ENCODE assay signal across 11 cellular contexts in genomic region chr12:109760031-109760929, GRCh38. TPM values are rescaled to one million over a fixed set of nuclear protein-coding genes. Genes with fewer than 3 reads are reported as not detected.
A peak's percentile ranks its signal among the peaks of the same experiment; 100 is the strongest.
DNase-seq lines count a peak whose midpoint lies in the region; ATAC-seq and TF ChIP-seq lines count a peak whose summit lies in the region.
"Had no signal": no experiment of that assay in that cellular context is flagged by ENCODE, and none has a peak within 500 bp of the region (broad histone marks: within the 10 kb centered on the region; RNA-seq: fewer than 3 reads in every experiment).

No MANE protein-coding gene starts in this region.

- H2BK20ac ChIP-seq in H9 (ENCODE audit: low read depth, low read length, poor library complexity, severe bottlenecking), result no peak overlapping the region

- H3K4me1 ChIP-seq in H9 (ENCODE audit: insufficient read depth, low read length) (no peaks in the 10 kb centered on the region), parathyroid adenoma (peaks cover 4% of the 10 kb centered on the region)

- no peak overlapping the region for H2BK15ac ChIP-seq in H9 (ENCODE audit: low read depth, low read length)

- H3K4me2 ChIP-seq in H9 (ENCODE audit: insufficient read depth, insufficient read length, low read length), result no peak overlapping the region
- no peak overlapping the region for H3K4me2 ChIP-seq in parathyroid adenoma (ENCODE audit: low read length)

- no peak overlapping the region for H3K14ac ChIP-seq in H9 (ENCODE audit: insufficient read depth, low read length)

- H2BK5ac ChIP-seq in H9 (ENCODE audit: insufficient read length, low read length), result no peak overlapping the region

- H4K91ac ChIP-seq in H9 (ENCODE audit: insufficient read length, low read depth, low read length), result no peak overlapping the region

- H3K27ac ChIP-seq in H9 (ENCODE audit: insufficient read length, low read depth, low read length) (no peak overlapping the region), parathyroid adenoma (no peak overlapping the region)
- H3K27ac ChIP-seq: GM23248 had no signal

- DNase-seq in H9 (peak; percentile 30), NCI-H524 (lab: John Stamatoyannopoulos, UW) (peak; percentile 40 to 66), head of caudate nucleus (peak in 26 of 42 donors; percentile 1 to 74 (median 31)), SIG-M5 (lab: John Stamatoyannopoulos, UW) (no peak)
- no peak for DNase-seq in effector CD8-positive, alpha-beta T cell (lab: John Stamatoyannopoulos, UW)
- DNase-seq: activated CD4-positive, CD25-positive, alpha-beta regulatory T cell; EL; GM23248; OCI-M1 had no signal

- H3K4me3 Mint-ChIP-seq in H9, result no peak overlapping the region

- no peak overlapping the region for H3K56ac ChIP-seq in H9 (ENCODE audit: insufficient read length, low read depth, low read length)

- peaks cover 13 to 25% of the 10 kb centered on the region in 2 experiments for H3K4me1 Mint-ChIP-seq in H9

- no peak overlapping the region for H2BK120ac ChIP-seq in H9 (ENCODE audit: low read depth, low read length, poor library complexity, severe bottlenecking)

- no peak overlapping the region for H2AK5ac ChIP-seq in H9 (ENCODE audit: insufficient read length, low read length)

- no peaks in the 10 kb centered on the region for H4K20me1 ChIP-seq in H9 (ENCODE audit: control insufficient read depth, insufficient read depth, insufficient read length)

- H3K23me2 ChIP-seq in H9 (ENCODE audit: insufficient read length, low read depth, low read length, poor library complexity, severe bottlenecking), result no peaks in the 10 kb centered on the region

- no peak for ATAC-seq in HG02610 (IDR thresholded peaks at IDR 0.05; ENCODE audit: unreplicated experiment)

- no peaks in the 10 kb centered on the region; the same call in none of the 2 replicates for H3K27me3 Mint-ChIP-seq in H9 (ENCODE audit: low read depth)

- H2BK12ac ChIP-seq in H9 (ENCODE audit: insufficient read length, low read depth, low read length), result no peak overlapping the region

- H4K8ac ChIP-seq in H9 (replicated peaks; ENCODE audit: insufficient read length, low read depth, low read length), result no peak overlapping the region

- no peak overlapping the region; a peak in 2 of 7 replicates for H3K27ac Mint-ChIP-seq in H9

- no peaks in the 10 kb centered on the region for H3K36me3 ChIP-seq in parathyroid adenoma (ENCODE audit: control insufficient read depth, insufficient read depth, low read length)

- intact Hi-C loops in head of caudate nucleus (cut with DNase I), result no loop called here

- no peak overlapping the region for H3K23ac ChIP-seq in H9 (ENCODE audit: insufficient read length, low read depth, low read length)

- H3K4me3 ChIP-seq in parathyroid adenoma (ENCODE audit: low read depth, low read length), result no peak overlapping the region
- H3K4me3 ChIP-seq: GM23248 had no signal

- no peak overlapping the region for H3K4ac ChIP-seq in H9 (ENCODE audit: low read depth, low read length)

- H3K79me2 ChIP-seq in H9 (ENCODE audit: insufficient read depth, low read length) (no peaks in the 10 kb centered on the region), parathyroid adenoma (no peaks in the 10 kb centered on the region)

- no peak overlapping the region for H2AFZ ChIP-seq in H9 (ENCODE audit: low read length)
- peak overlapping the region; percentile 66 for H2AFZ ChIP-seq in parathyroid adenoma
- H2AFZ ChIP-seq: GM23248 had no signal

- peaks cover 6 to 7% of the 10 kb centered on the region in 2 experiments; a peak in 4 of 5 replicates for H3K9me3 Mint-ChIP-seq in H9

- no peak for TF ChIP-seq CTCF in H9 (conservative IDR thresholded peaks at IDR 0.05)
- no peak for TF ChIP-seq CTCF in parathyroid adenoma (IDR thresholded peaks at IDR 0.05)

- H3K9ac ChIP-seq in H9 (ENCODE audit: extremely low read depth, insufficient read length, low read length), result no peak overlapping the region
- no peak overlapping the region for H3K9ac ChIP-seq in parathyroid adenoma
- H3K9ac ChIP-seq: GM23248 had no signal

- no peak overlapping the region for H3K18ac ChIP-seq in H9 (ENCODE audit: insufficient read length, low read depth, low read length)

- no peak overlapping the region for H4K5ac ChIP-seq in H9 (ENCODE audit: insufficient read length, low read depth, low read length)

- no peaks in the 10 kb centered on the region for H3K27me3 ChIP-seq in H9 (ENCODE audit: insufficient read depth, low read length)
- H3K27me3 ChIP-seq in parathyroid adenoma (ENCODE audit: control insufficient read depth, insufficient read depth, low read length), result no peaks in the 10 kb centered on the region

- H3K9me3 ChIP-seq in H9 (ENCODE audit: control insufficient read depth, low read depth, low read length), result no peaks in the 10 kb centered on the region
- H3K9me3 ChIP-seq in parathyroid adenoma (ENCODE audit: control insufficient read depth, low read length), result no peaks in the 10 kb centered on the region

- no CpG with 5 or more reads among the region's 18 CpGs for WGBS in H9 (ENCODE audit: extremely low coverage, insufficient read length, low lambda C conversion rate)

- H3K36me3 Mint-ChIP-seq in H9 (ENCODE audit: insufficient read depth in 1 of 3, low read depth in 3 of 3), result peaks cover 0 to 7% (median 3%) of the 10 kb centered on the region in 3 experiments; a peak in 3 of 7 replicates

- H3T11ph ChIP-seq in H9 (ENCODE audit: low read length), result no peak overlapping the region

- H3K79me1 ChIP-seq in H9 (ENCODE audit: insufficient read depth, low read depth, low read length, poor library complexity, severe bottlenecking), result no peaks in the 10 kb centered on the region

RNA-seq across cellular contexts. Expression of gene FAM222A, which starts 46.7 kb away (rescaled TPM):
- 2.8 and 3.2 TPM in 2 replicates for total RNA-seq in H9 (2021)

Comparison
In these comparisons a context has a peak if more than half of its experiments do, and no peak if none do; other contexts are left out.
1. DNase-seq: peak in H9 (single experiment), NCI-H524 (2 of 2) and head of caudate nucleus (26 of 42); none in SIG-M5 (single experiment) and effector CD8-positive, alpha-beta T cell (single experiment).